Comparison of ENCODE assay signal across 8 cellular contexts in genomic region chr2:119352357-119352756, GRCh38. TPM values are rescaled to one million over a fixed set of nuclear protein-coding genes. Genes with fewer than 3 reads are reported as not detected.
DNase-seq lines count a peak whose midpoint lies in the region; ATAC-seq and TF ChIP-seq lines count a peak whose summit lies in the region.

No MANE protein-coding gene starts in this region.

- no peak for TF ChIP-seq CTCF in osteocyte (IDR thresholded peaks at IDR 0.05)

- H3K36me3 Mint-ChIP-seq in osteocyte (ENCODE audit: unreplicated experiment), result no peaks in the 10 kb centered on the region

- no peaks in the 10 kb centered on the region for H3K27me3 Mint-ChIP-seq in osteocyte (ENCODE audit: unreplicated experiment)

- TF ChIP-seq POLR2A in erythroblast (IDR thresholded peaks at IDR 0.05; ENCODE audit: low read length), result no peak

- no peaks in the 10 kb centered on the region for H3K9me3 Mint-ChIP-seq in osteocyte (ENCODE audit: unreplicated experiment)

- intact Hi-C loops in left cardiac atrium (cut with DNase I), result no loop called here

- ATAC-seq in GM18502 (IDR thresholded peaks at IDR 0.05; ENCODE audit: poor library complexity, unreplicated experiment), result peak; percentile 95
- peak; percentile 95 for ATAC-seq in GM21619 (IDR thresholded peaks at IDR 0.05; ENCODE audit: unreplicated experiment)
- peak; percentile 68 to 81 for ATAC-seq in left cardiac atrium

- H3K4me3 Mint-ChIP-seq in osteocyte (ENCODE audit: unreplicated experiment), result no peak overlapping the region

- no peak overlapping the region for H3K27ac Mint-ChIP-seq in osteocyte (ENCODE audit: unreplicated experiment)

- DNase-seq in Kasumi-1 (lab: John Stamatoyannopoulos, UW) (peak; percentile 27 to 34), left cardiac atrium (no peak), osteocyte (ENCODE audit: extremely low spot score, unreplicated experiment) (no peak), erythroblast (lab: John Stamatoyannopoulos, UW) (no peak), hippocampal formation (lab: John Stamatoyannopoulos, UW) (no peak), KG1 (lab: John Stamatoyannopoulos, UW) (no peak)

- no peaks in the 10 kb centered on the region for H3K4me1 Mint-ChIP-seq in osteocyte (ENCODE audit: unreplicated experiment)

RNA-seq across cellular contexts. Expression of gene C2orf76, which starts 14.3 kb away (rescaled TPM):
- total RNA-seq in left cardiac atrium, result 10 to 100 TPM in 1 of 2 donors, 1 to 10 TPM in 1; 9.9 to 11.5 TPM
- total RNA-seq in osteocyte, result 11.1 and 11.5 TPM in 2 replicates

RNA-seq across cellular contexts. Expression of gene DBI, which starts 14.4 kb away (rescaled TPM):
- 100 to 1,000 TPM; 172 to 227 TPM for total RNA-seq in left cardiac atrium
- total RNA-seq in osteocyte, result 57.7 and 59.2 TPM in 2 replicates

Comparison
In these comparisons a context has a peak if more than half of its experiments do, and no peak if none do; other contexts are left out.
1. DNase-seq: peak in Kasumi-1 (2 of 2); none in left cardiac atrium (single experiment), osteocyte (single experiment), erythroblast (0 of 2), hippocampal formation (0 of 2) and KG1 (single experiment).
2. Peak in every context shown above with its lines, with median percentiles within 50 percentile points of each other: ATAC-seq.